19 cellular contexts compared by ENCODE assay signal in the genomic region with DNA sequence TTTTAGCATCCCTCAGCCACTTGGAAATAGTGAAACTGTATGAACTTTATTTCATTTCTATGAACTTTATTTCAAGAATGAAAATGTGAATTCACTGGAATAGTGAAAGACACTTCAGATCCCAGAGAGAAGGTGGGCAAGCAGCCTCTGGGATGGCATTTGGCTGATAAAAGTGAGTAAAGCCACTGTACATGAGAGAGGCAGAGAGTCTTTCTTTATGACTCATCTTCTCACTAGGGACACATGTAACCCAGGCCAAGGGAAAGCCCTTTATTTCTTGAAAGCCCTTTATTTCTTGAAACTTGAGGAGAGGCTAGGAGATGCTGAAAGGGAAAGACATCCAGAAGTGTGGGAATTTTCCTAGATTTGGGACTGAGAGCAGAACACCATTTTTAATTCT.
DNase-seq lines count a peak whose midpoint lies in the region; ATAC-seq, FAIRE-seq and TF ChIP-seq lines count a peak whose summit lies in the region.
"Had no signal": no experiment of that assay in that cellular context is flagged by ENCODE, and none has a peak within 500 bp of the region (broad histone marks: within the 10 kb centered on the region; RNA-seq: fewer than 3 reads in every experiment).

No MANE protein-coding gene starts in this region.

- ATAC-seq in GM18499 (IDR thresholded peaks at IDR 0.05; ENCODE audit: insufficient read depth, unreplicated experiment): peak; percentile 72
- ATAC-seq in HG03469 (IDR thresholded peaks at IDR 0.05; ENCODE audit: unreplicated experiment): peak; percentile 75
- no peak for ATAC-seq in GM21717 (IDR thresholded peaks at IDR 0.05; ENCODE audit: unreplicated experiment)
- ATAC-seq: activated T-cell treated with anti-CD3 and anti-CD28 coated beads, Interleukin-2, amount 50 U/mL, for 4 hours; foreskin keratinocyte; GM23338 had no signal

- H3K4me3 Mint-ChIP-seq in activated CD4-positive, alpha-beta T cell treated with anti-CD3 and anti-CD28 coated beads, Interleukin-2, amount 10 ng/mL, durations not matched to agents 7 days and 5 days: no peak overlapping the region
- H3K4me3 Mint-ChIP-seq: activated T-cell treated with anti-CD3 and anti-CD28 coated beads, Interleukin-2, amount 50 U/mL, for 4 hours; GM23338 had no signal

- POLR2A ChIA-PET in activated CD4-positive, alpha-beta T cell treated with anti-CD3 and anti-CD28 coated beads, Interleukin-2, amount 10 ng/mL, durations not matched to agents 7 days and 5 days (lab: Charles Lee): no interaction called here

- H3K9me3 Mint-ChIP-seq in activated CD4-positive, alpha-beta T cell treated with anti-CD3 and anti-CD28 coated beads, Interleukin-2, amount 10 ng/mL, durations not matched to agents 7 days and 5 days: peaks cover 8% of the 10 kb centered on the region

- FAIRE-seq in H54 (lab: Jason Lieb, UNC): no peak

- H3K4me1 Mint-ChIP-seq in activated CD4-positive, alpha-beta T cell treated with anti-CD3 and anti-CD28 coated beads, Interleukin-2, amount 10 ng/mL, durations not matched to agents 7 days and 5 days: no peaks in the 10 kb centered on the region

- H3K27me3 Mint-ChIP-seq in activated CD4-positive, alpha-beta T cell treated with anti-CD3 and anti-CD28 coated beads, Interleukin-2, amount 10 ng/mL, durations not matched to agents 7 days and 5 days: no peaks in the 10 kb centered on the region

- CTCF ChIA-PET in activated CD4-positive, alpha-beta T cell treated with anti-CD3 and anti-CD28 coated beads, Interleukin-2, amount 10 ng/mL, durations not matched to agents 7 days and 5 days (lab: Charles Lee): no interaction called here

- peak; percentile 47 for DNase-seq in HCEC 1CT
- peak; percentile 21 for DNase-seq in fibroblast of mammary gland (ENCODE audit: low read depth)
- no peak for DNase-seq in H54 (ENCODE audit: insufficient read length, low spot score)
- no peak for DNase-seq in activated CD4-positive, alpha-beta T cell treated with anti-CD3 and anti-CD28 coated beads, Interleukin-2, amount 10 ng/mL, durations not matched to agents 7 days and 5 days
- DNase-seq in SW 1271 (lab: John Stamatoyannopoulos, UW): no peak
- DNase-seq: activated CD4-positive, alpha-beta T cell treated with anti-CD3 and anti-CD28 coated beads for 1 hour; activated T-cell treated with anti-CD3 and anti-CD28 coated beads, Interleukin-2, amount 50 U/mL, for 4 hours; amygdala; BE2C; DND-41; dorsolateral prefrontal cortex; foreskin keratinocyte; islet precursor cell; stimulated activated CD4-positive, alpha-beta T cell treated with anti-CD3 and anti-CD28 coated beads, Interleukin-2, amount 100 ng/mL, for 48 hours; stimulated activated naive CD4-positive, alpha-beta T cell treated with Interleukin-2 at 50 U/mL for 16 hours had no signal

- no peak overlapping the region for H3K27ac Mint-ChIP-seq in activated CD4-positive, alpha-beta T cell treated with anti-CD3 and anti-CD28 coated beads, Interleukin-2, amount 10 ng/mL, durations not matched to agents 7 days and 5 days
- H3K27ac Mint-ChIP-seq: GM23338 had no signal

- H3K36me3 Mint-ChIP-seq in activated CD4-positive, alpha-beta T cell treated with anti-CD3 and anti-CD28 coated beads, Interleukin-2, amount 10 ng/mL, durations not matched to agents 7 days and 5 days (ENCODE audit: low read depth): no peaks in the 10 kb centered on the region

- TF ChIP-seq CTCF in fibroblast of mammary gland (conservative IDR thresholded peaks at IDR 0.05; ENCODE audit: control insufficient read depth, insufficient read depth, low read depth, low read length): no peak

- no peak for TF ChIP-seq POLR2A in H54 (IDR thresholded peaks at IDR 0.05; ENCODE audit: low read depth, low read length)

- no peak overlapping the region for H3K4me3 ChIP-seq in fibroblast of mammary gland (ENCODE audit: control insufficient read depth, low read depth, low read length)
- H3K4me3 ChIP-seq: dorsolateral prefrontal cortex, GM23338 had no signal

Comparison
In these comparisons a context has a peak if more than half of its experiments do, and no peak if none do; other contexts are left out.
1. DNase-seq: peak in HCEC 1CT (single experiment) and fibroblast of mammary gland (single experiment); none in H54 (single experiment), activated CD4-positive, alpha-beta T cell treated with anti-CD3 and anti-CD28 coated beads, Interleukin-2, amount 10 ng/mL, durations not matched to agents 7 days and 5 days (single experiment) and SW 1271 (0 of 2).